7 cellular contexts compared by ENCODE assay signal in genomic region chr11:85685131-85685819, GRCh38. TPM values are rescaled to one million over a fixed set of nuclear protein-coding genes. Genes with fewer than 3 reads are reported as not detected.
A peak's percentile ranks its signal among the peaks of the same experiment; 100 is the strongest.
DNase-seq lines count a peak whose midpoint lies in the region; ATAC-seq and TF ChIP-seq lines count a peak whose summit lies in the region.
"Had no signal": no experiment of that assay in that cellular context is flagged by ENCODE, and none has a peak within 500 bp of the region (broad histone marks: within the 10 kb centered on the region; RNA-seq: fewer than 3 reads in every experiment).

No MANE protein-coding gene starts in this region.

- no peak for ATAC-seq in HG03439 (IDR thresholded peaks at IDR 0.05; ENCODE audit: unreplicated experiment)

- DNase-seq in H7, result peak; percentile 26
- DNase-seq in coronary artery (ENCODE audit: low spot score), result peak; percentile 72
- DNase-seq in pons (ENCODE audit: low spot score), result peak; percentile 29
- DNase-seq in T1000 (lab: John Stamatoyannopoulos, UW), result no peak
- no peak for DNase-seq in activated T-cell treated with anti-CD3 and anti-CD28 coated beads, Interleukin-2, amount 50 U/mL, for 1 hour
- DNase-seq: stimulated activated CD4-positive, alpha-beta T cell treated with anti-CD3 and anti-CD28 coated beads, Interleukin-2, amount 100 ng/mL, for 48 hours had no signal

- H3K4me3 ChIP-seq in H7 (ENCODE audit: insufficient read depth, low read depth, low read length) (no peak overlapping the region), coronary artery (peak overlapping the region; percentile 67)

- no peaks in the 10 kb centered on the region for H3K36me3 ChIP-seq in H7 (replicated peaks; ENCODE audit: control insufficient read depth, insufficient read depth, low read length)

- H3K27ac ChIP-seq in coronary artery, result peak overlapping the region; percentile 61 to 79

- H3K27me3 ChIP-seq in H7 (ENCODE audit: control insufficient read depth, insufficient read depth, low read length), result no peaks in the 10 kb centered on the region

- no peak for TF ChIP-seq CTCF in coronary artery (IDR thresholded peaks at IDR 0.05)

RNA-seq across cellular contexts. Expression of gene CCDC89, which starts 0.7 kb away (rescaled TPM):
- total RNA-seq in H7 (2014; rRNA removed; shearing (Covaris generic)), result not detected in 2 replicates

RNA-seq across cellular contexts. Expression of gene CREBZF, which starts 20.3 kb away (rescaled TPM):
- 34.7 and 48.8 TPM in 2 replicates for total RNA-seq in H7 (2014; rRNA removed; shearing (Covaris generic))

RNA-seq across cellular contexts. Expression of gene TMEM126A, which starts 37.5 kb away (rescaled TPM):
- total RNA-seq in H7 (2014; rRNA removed; shearing (Covaris generic)), result 28.0 and 31.6 TPM in 2 replicates

RNA-seq across cellular contexts. Expression of gene TMEM126B, which starts 56.9 kb away (rescaled TPM):
- 61.3 and 64.2 TPM in 2 replicates for total RNA-seq in H7 (2014; rRNA removed; shearing (Covaris generic))

RNA-seq across cellular contexts. Expression of gene DLG2, which starts 58.1 kb away (rescaled TPM):
- total RNA-seq in H7 (2014; rRNA removed; shearing (Covaris generic)), result 1.8 and 3.3 TPM in 2 replicates

Comparison
In these comparisons a context has a peak if more than half of its experiments do, and no peak if none do; other contexts are left out.
1. DNase-seq: peak in H7 (single experiment), coronary artery (single experiment) and pons (single experiment); none in T1000 (single experiment) and activated T-cell treated with anti-CD3 and anti-CD28 coated beads, Interleukin-2, amount 50 U/mL, for 1 hour (single experiment).